8 cellular contexts compared by ENCODE assay signal in the genomic region with DNA sequence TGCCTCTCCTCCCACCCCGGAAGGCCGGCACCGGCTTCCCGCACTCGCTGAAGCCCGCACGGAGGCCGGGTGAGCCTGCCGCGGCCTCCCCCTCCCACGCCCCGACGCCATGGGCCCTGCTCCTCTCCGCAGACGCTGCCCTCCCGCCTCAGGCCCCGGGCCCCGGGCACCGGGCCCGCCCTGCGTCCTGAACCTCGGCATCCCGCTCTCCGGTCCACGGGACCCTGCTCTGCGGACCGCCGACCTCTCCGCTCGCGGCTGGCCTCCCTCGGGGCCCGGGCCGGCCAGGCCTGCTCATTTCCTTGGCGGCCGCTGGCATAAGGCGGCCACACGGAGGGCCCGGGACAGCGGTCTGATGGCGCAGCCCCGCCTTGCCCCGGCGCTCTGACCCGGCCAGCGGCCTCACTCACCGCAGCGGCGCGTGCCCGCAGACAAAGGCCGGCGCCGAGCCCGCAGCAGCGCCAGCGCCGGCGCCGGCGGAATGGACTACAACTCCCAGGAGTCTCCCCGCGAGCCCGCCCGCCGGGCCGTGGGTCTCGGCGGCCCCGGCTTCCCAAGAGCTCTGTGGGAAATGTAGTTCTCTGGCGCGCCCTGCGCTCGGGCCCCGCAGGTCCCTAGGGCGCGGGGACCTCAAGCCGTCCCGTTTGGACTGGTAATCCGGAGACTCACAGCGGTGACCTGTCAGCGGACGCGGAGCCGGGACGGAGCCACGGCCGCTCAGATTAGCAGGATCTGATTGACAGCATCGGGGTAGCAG. TPM values are rescaled to one million over a fixed set of nuclear protein-coding genes. Genes with fewer than 3 reads are reported as not detected.
A peak's percentile ranks its signal among the peaks of the same experiment; 100 is the strongest.
DNase-seq lines count a peak whose midpoint lies in the region; ATAC-seq, FAIRE-seq and TF ChIP-seq lines count a peak whose summit lies in the region.

A gene with protein sequence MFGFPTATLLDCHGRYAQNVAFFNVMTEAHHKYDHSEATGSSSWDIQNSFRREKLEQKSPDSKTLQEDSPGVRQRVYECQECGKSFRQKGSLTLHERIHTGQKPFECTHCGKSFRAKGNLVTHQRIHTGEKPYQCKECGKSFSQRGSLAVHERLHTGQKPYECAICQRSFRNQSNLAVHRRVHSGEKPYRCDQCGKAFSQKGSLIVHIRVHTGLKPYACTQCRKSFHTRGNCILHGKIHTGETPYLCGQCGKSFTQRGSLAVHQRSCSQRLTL (minus strand): TSS at position 490 of the 757 bp plus-strand sequence. CDS start 2,748 bp downstream, outside the sequence.

- H3K4me1 ChIP-seq in ascending aorta (peaks cover 0 to 5% of the 10 kb centered on the region in 2 donors), rectal smooth muscle tissue (ENCODE audit: control insufficient read depth, insufficient read depth, low read length) (peaks cover 2% of the 10 kb centered on the region), uterus (no peaks in the 10 kb centered on the region)

- peak within 1 kb of the TSS; percentile 49 for H3K9ac ChIP-seq in rectal smooth muscle tissue (ENCODE audit: low read length)

- TF ChIP-seq POLR2A in GM12892 (IDR thresholded peaks at IDR 0.05; ENCODE audit: low read depth, low read length) (0 out of 2 replicates have a peak, but pooled peaks have one; percentile 28), uterus (IDR thresholded peaks at IDR 0.05) (peak in 1 of 2 donors; percentile 61)

- DNase-seq in GM12892 (ENCODE audit: insufficient read length) (peak; percentile 87), NCI-H1092 (lab: John Stamatoyannopoulos, UW) (peak; percentile 62), T-helper 22 cell (ENCODE audit: low read depth) (peak; percentile 66), ascending aorta (ENCODE audit: low spot score in 2 of 2) (peak; percentile 32 to 90), hepatic stellate cell (ENCODE audit: low spot score) (peak; percentile 87), uterus (peak; percentile 76 to 83)

- intact Hi-C loops in ascending aorta (cut with DNase I): loop anchor here (1.0 to 5.0 kb wide), 3 partner anchors 42 to 1096 kb away; a partner anchor contains a TSS
- intact Hi-C loops in uterus (cut with DNase I; ENCODE audit: low total_unique reads): no loop called here

- H3K27ac ChIP-seq in ascending aorta: peak within 1 kb of the TSS; percentile 73 to 78
- peak within 1 kb of the TSS; percentile 77 for H3K27ac ChIP-seq in rectal smooth muscle tissue (ENCODE audit: low read depth, low read length)
- H3K27ac ChIP-seq in uterus: peak within 1 kb of the TSS; percentile 82 to 90

- peaks cover 36 to 37% of the 10 kb centered on the region in 2 donors for H3K9me3 ChIP-seq in ascending aorta
- peaks cover 4 to 31% of the 10 kb centered on the region in 2 donors for H3K9me3 ChIP-seq in uterus

- no peak for TF ChIP-seq CTCF in ascending aorta (IDR thresholded peaks at IDR 0.05)
- peak in 1 of 4 experiments; percentile 17 for TF ChIP-seq CTCF in uterus (IDR thresholded peaks at IDR 0.05)

- peak; percentile 99 for ATAC-seq in HG02610 (IDR thresholded peaks at IDR 0.05; ENCODE audit: unreplicated experiment)

- H3K27me3 ChIP-seq in ascending aorta (no peaks in the 10 kb centered on the region), rectal smooth muscle tissue (ENCODE audit: control insufficient read depth, insufficient read depth, low read length) (no peaks in the 10 kb centered on the region), uterus (no peaks in the 10 kb centered on the region)

- H3K36me3 ChIP-seq in ascending aorta: peaks cover 26 to 32% of the 10 kb centered on the region in 2 donors
- peaks cover 19% of the 10 kb centered on the region for H3K36me3 ChIP-seq in rectal smooth muscle tissue (ENCODE audit: control insufficient read depth, insufficient read depth, low read length)
- H3K36me3 ChIP-seq in uterus: no peaks in the 10 kb centered on the region

- H3K4me3 ChIP-seq in ascending aorta (peak within 1 kb of the TSS; percentile 85 to 95), rectal smooth muscle tissue (ENCODE audit: low read length) (peak within 1 kb of the TSS; percentile 74), uterus (peak within 1 kb of the TSS; percentile 54 to 89)

- FAIRE-seq in GM12892 (lab: Jason Lieb, UNC): peak; percentile 84

RNA-seq across cellular contexts. Expression of the gene that starts here (rescaled TPM):
- polyA plus RNA-seq in GM12892 (2012; ENCODE audit: missing spikeins): 24.5 TPM
- total RNA-seq in ascending aorta (10.9 TPM), uterus (10 to 100 TPM; 51.2 to 83.5 (median 67.0) TPM)

Comparison
In these comparisons a context has a peak if more than half of its experiments do, and no peak if none do; other contexts are left out.
1. Peak in every context shown above with its lines: DNase-seq, ATAC-seq, H3K4me3 ChIP-seq and H3K27ac ChIP-seq.